ENCODE assay signal across 2 cellular contexts in the genomic region with DNA sequence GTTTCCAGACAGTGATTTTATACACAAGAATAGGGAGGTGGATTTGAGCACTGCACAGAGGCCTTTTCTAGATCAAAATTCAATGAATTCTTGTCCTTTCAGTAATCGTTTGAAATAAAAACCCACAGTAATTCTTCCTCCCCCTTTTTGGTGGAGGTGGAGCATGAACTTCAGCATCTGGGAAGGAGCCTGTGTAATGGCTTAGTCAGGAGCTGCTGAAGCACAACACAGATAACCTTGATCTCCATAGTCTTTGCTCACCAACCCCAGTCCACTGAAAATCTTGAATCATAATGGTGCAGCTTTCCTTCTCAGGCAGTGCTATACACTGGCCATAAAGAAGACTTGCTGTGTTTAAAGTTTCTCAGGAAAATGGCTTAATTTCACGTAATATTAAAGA.
TF ChIP-seq lines count a peak whose summit lies in the region.

No MANE protein-coding gene starts in this region.

TF ChIP-seq in GM23338, 12 proteins besides CTCF, POLR2A, EP300 and RAD21 (continues in another document):
- TF ChIP-seq, protein P1, sequence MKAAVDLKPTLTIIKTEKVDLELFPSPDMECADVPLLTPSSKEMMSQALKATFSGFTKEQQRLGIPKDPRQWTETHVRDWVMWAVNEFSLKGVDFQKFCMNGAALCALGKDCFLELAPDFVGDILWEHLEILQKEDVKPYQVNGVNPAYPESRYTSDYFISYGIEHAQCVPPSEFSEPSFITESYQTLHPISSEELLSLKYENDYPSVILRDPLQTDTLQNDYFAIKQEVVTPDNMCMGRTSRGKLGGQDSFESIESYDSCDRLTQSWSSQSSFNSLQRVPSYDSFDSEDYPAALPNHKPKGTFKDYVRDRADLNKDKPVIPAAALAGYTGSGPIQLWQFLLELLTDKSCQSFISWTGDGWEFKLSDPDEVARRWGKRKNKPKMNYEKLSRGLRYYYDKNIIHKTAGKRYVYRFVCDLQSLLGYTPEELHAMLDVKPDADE (IDR thresholded peaks at IDR 0.05): no peak
- TF ChIP-seq ZNF114 (CRISPR knock-in tag; IDR thresholded peaks at IDR 0.05) (no peak), EZH2 (IDR thresholded peaks at IDR 0.05; ENCODE audit: low read depth, unreplicated experiment) (no peak), EZH2phosphoT487 (IDR thresholded peaks at IDR 0.05; ENCODE audit: unreplicated experiment) (no peak), POLR2AphosphoS5 (IDR thresholded peaks at IDR 0.05; ENCODE audit: low read depth) (no peak), NANOG (IDR thresholded peaks at IDR 0.05; ENCODE audit: borderline replicate concordance) (no peak), JUNB (IDR thresholded peaks at IDR 0.05; ENCODE audit: unreplicated experiment) (no peak), ZNF331 (CRISPR knock-in tag; IDR thresholded peaks at IDR 0.05; ENCODE audit: low read depth) (no peak)
- TF ChIP-seq, protein P2, sequence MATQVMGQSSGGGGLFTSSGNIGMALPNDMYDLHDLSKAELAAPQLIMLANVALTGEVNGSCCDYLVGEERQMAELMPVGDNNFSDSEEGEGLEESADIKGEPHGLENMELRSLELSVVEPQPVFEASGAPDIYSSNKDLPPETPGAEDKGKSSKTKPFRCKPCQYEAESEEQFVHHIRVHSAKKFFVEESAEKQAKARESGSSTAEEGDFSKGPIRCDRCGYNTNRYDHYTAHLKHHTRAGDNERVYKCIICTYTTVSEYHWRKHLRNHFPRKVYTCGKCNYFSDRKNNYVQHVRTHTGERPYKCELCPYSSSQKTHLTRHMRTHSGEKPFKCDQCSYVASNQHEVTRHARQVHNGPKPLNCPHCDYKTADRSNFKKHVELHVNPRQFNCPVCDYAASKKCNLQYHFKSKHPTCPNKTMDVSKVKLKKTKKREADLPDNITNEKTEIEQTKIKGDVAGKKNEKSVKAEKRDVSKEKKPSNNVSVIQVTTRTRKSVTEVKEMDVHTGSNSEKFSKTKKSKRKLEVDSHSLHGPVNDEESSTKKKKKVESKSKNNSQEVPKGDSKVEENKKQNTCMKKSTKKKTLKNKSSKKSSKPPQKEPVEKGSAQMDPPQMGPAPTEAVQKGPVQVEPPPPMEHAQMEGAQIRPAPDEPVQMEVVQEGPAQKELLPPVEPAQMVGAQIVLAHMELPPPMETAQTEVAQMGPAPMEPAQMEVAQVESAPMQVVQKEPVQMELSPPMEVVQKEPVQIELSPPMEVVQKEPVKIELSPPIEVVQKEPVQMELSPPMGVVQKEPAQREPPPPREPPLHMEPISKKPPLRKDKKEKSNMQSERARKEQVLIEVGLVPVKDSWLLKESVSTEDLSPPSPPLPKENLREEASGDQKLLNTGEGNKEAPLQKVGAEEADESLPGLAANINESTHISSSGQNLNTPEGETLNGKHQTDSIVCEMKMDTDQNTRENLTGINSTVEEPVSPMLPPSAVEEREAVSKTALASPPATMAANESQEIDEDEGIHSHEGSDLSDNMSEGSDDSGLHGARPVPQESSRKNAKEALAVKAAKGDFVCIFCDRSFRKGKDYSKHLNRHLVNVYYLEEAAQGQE (IDR thresholded peaks at IDR 0.05; ENCODE audit: unreplicated experiment): no peak
- TF ChIP-seq, protein P3, sequence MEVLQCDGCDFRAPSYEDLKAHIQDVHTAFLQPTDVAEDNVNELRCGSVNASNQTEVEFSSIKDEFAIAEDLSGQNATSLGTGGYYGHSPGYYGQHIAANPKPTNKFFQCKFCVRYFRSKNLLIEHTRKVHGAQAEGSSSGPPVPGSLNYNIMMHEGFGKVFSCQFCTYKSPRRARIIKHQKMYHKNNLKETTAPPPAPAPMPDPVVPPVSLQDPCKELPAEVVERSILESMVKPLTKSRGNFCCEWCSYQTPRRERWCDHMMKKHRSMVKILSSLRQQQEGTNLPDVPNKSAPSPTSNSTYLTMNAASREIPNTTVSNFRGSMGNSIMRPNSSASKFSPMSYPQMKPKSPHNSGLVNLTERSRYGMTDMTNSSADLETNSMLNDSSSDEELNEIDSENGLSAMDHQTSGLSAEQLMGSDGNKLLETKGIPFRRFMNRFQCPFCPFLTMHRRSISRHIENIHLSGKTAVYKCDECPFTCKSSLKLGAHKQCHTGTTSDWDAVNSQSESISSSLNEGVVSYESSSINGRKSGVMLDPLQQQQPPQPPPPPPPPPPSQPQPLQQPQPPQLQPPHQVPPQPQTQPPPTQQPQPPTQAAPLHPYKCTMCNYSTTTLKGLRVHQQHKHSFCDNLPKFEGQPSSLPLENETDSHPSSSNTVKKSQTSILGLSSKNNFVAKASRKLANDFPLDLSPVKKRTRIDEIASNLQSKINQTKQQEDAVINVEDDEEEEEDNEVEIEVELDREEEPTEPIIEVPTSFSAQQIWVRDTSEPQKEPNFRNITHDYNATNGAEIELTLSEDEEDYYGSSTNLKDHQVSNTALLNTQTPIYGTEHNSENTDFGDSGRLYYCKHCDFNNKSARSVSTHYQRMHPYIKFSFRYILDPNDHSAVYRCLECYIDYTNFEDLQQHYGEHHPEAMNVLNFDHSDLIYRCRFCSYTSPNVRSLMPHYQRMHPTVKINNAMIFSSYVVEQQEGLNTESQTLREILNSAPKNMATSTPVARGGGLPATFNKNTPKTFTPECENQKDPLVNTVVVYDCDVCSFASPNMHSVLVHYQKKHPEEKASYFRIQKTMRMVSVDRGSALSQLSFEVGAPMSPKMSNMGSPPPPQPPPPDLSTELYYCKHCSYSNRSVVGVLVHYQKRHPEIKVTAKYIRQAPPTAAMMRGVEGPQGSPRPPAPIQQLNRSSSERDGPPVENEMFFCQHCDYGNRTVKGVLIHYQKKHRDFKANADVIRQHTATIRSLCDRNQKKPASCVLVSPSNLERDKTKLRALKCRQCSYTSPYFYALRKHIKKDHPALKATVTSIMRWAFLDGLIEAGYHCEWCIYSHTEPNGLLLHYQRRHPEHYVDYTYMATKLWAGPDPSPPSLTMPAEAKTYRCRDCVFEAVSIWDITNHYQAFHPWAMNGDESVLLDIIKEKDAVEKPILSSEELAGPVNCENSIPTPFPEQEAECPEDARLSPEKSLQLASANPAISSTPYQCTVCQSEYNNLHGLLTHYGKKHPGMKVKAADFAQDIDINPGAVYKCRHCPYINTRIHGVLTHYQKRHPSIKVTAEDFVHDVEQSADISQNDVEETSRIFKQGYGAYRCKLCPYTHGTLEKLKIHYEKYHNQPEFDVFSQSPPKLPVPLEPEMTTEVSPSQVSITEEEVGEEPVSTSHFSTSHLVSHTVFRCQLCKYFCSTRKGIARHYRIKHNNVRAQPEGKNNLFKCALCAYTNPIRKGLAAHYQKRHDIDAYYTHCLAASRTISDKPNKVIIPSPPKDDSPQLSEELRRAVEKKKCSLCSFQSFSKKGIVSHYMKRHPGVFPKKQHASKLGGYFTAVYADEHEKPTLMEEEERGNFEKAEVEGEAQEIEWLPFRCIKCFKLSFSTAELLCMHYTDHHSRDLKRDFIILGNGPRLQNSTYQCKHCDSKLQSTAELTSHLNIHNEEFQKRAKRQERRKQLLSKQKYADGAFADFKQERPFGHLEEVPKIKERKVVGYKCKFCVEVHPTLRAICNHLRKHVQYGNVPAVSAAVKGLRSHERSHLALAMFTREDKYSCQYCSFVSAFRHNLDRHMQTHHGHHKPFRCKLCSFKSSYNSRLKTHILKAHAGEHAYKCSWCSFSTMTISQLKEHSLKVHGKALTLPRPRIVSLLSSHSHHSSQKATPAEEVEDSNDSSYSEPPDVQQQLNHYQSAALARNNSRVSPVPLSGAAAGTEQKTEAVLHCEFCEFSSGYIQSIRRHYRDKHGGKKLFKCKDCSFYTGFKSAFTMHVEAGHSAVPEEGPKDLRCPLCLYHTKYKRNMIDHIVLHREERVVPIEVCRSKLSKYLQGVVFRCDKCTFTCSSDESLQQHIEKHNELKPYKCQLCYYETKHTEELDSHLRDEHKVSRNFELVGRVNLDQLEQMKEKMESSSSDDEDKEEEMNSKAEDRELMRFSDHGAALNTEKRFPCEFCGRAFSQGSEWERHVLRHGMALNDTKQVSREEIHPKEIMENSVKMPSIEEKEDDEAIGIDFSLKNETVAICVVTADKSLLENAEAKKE (CRISPR knock-in tag; IDR thresholded peaks at IDR 0.05): no peak

TF ChIP-seq in H1, 55 proteins besides CTCF, POLR2A, EP300 and RAD21:
- TF ChIP-seq BRCA1 (IDR thresholded peaks at IDR 0.05; ENCODE audit: low read depth, low read length) (no peak), ASH2L (IDR thresholded peaks at IDR 0.05; ENCODE audit: low read length) (no peak), SP1 (IDR thresholded peaks at IDR 0.05; ENCODE audit: low read depth, low read length) (no peak), POU5F1 (IDR thresholded peaks at IDR 0.05; ENCODE audit: low read depth, low read length) (no peak), KDM4A (IDR thresholded peaks at IDR 0.05; ENCODE audit: low read depth, low read length, severe bottlenecking) (no peak), TBP (IDR thresholded peaks at IDR 0.05; ENCODE audit: low read depth, low read length) (no peak)
TF ChIP-seq in H1: peak in this region for 0.
